8 cellular contexts compared by ENCODE assay signal in genomic region chr2:55159037-55159651, GRCh38.
DNase-seq lines count a peak whose midpoint lies in the region; ATAC-seq lines count a peak whose summit lies in the region.

No MANE protein-coding gene starts in this region.

- 36% methylated on average over 4 of the region's 4 CpGs for WGBS in right cardiac atrium

- H3K4me3 ChIP-seq in right cardiac atrium (ENCODE audit: low read length), result no peak overlapping the region

- no peaks in the 10 kb centered on the region for H3K9me3 ChIP-seq in right cardiac atrium (ENCODE audit: control insufficient read depth, low read length)

- peak; percentile 82 for ATAC-seq in GM21447 (IDR thresholded peaks at IDR 0.05; ENCODE audit: unreplicated experiment)
- ATAC-seq in right cardiac atrium, result peak; percentile 60 to 63

- intact Hi-C loops in right cardiac atrium (cut with DNase I), result no loop called here

- H3K27me3 ChIP-seq in right cardiac atrium (ENCODE audit: control insufficient read depth, insufficient read depth), result no peaks in the 10 kb centered on the region

- peak overlapping the region; percentile 77 for H3K27ac ChIP-seq in right cardiac atrium (ENCODE audit: low read length)

- H3K4me1 ChIP-seq in right cardiac atrium (ENCODE audit: control insufficient read depth, insufficient read depth, low read length), result peaks cover 29% of the 10 kb centered on the region

- peak; percentile 34 for DNase-seq in GDM1 (lab: John Stamatoyannopoulos, UW)
- peak; percentile 47 for DNase-seq in NCI-H2029 (lab: John Stamatoyannopoulos, UW)
- DNase-seq in right cardiac atrium, result peak; percentile 71 to 89 (median 87)
- DNase-seq in NCI-H446 treated with DMSO at 0.1 percent for 48 hours (lab: John Stamatoyannopoulos, UW), result no peak
- DNase-seq in cerebellum (ENCODE audit: low spot score), result no peak
- DNase-seq in NCI-H187 (lab: John Stamatoyannopoulos, UW), result no peak
- DNase-seq in iPS-NIHi11 (ENCODE audit: low spot score), result no peak

Comparison
In these comparisons a context has a peak if more than half of its experiments do, and no peak if none do; other contexts are left out.
1. DNase-seq: peak in GDM1 (single experiment), NCI-H2029 (single experiment) and right cardiac atrium (3 of 3); none in NCI-H446 treated with DMSO at 0.1 percent for 48 hours (single experiment), cerebellum (single experiment), NCI-H187 (0 of 2) and iPS-NIHi11 (single experiment).